ENCODE assay signal across 23 cellular contexts in the genomic region with DNA sequence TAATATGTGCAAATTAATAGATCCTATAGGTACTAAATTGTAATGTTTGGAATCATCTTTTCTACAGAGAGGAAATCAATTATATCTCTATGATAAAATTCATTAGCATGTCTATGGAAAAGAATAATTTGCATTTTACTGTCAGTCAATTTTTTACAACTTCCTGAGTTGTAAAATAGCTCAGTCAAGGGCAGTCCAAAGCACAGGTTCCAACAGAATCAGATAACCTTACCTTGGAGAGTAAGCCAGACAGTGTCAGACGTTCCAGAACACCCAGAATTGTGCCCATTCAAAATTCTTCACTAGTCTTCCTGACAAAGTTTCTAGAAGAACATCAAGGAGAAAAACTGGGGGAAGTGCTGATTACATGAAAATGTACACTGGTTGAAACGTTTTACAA. TPM values are rescaled to one million over a fixed set of nuclear protein-coding genes. Genes with fewer than 3 reads are reported as not detected.
A peak's percentile ranks its signal among the peaks of the same experiment; 100 is the strongest.
DNase-seq lines count a peak whose midpoint lies in the region; ATAC-seq, FAIRE-seq and TF ChIP-seq lines count a peak whose summit lies in the region.
"Had no signal": no experiment of that assay in that cellular context is flagged by ENCODE, and none has a peak within 500 bp of the region (broad histone marks: within the 10 kb centered on the region; RNA-seq: fewer than 3 reads in every experiment).

No MANE protein-coding gene starts in this region.

- no peak for TF ChIP-seq EP300 in A549 (IDR thresholded peaks at IDR 0.05)

- ATAC-seq in A549, result no peak
- peak; percentile 60 for ATAC-seq in left colon
- no peak for ATAC-seq in right lobe of liver
- ATAC-seq: GM23338, HCT116 had no signal

- H3K9me3 ChIP-seq in A549 (no peaks in the 10 kb centered on the region), right lobe of liver (no peaks in the 10 kb centered on the region)
- H3K9me3 ChIP-seq: BE2C had no signal

- 0 out of 3 replicates have a peak, but pooled peaks cover 2% of the 10 kb centered on the region for H3K4me1 ChIP-seq in A549
- H3K4me1 ChIP-seq in right lobe of liver, result peaks cover 0 to 2% (median 0%) of the 10 kb centered on the region in 4 donors
- H3K4me1 ChIP-seq: BE2C; BLaER1 treated with 17β-estradiol and CSF1 and Interleukin-3, amounts not matched to agents 10 nM and 100 nM had no signal

- peak; percentile 13 for FAIRE-seq in A549 (lab: Jason Lieb, UNC)
- FAIRE-seq: D721Med, GM12891, GM18507 had no signal

- DNase-seq in A549 (ENCODE audit: low read depth in 1 of 2, low spot score in 1 of 2) (no peak), LNCaP clone FGC (ENCODE audit: low read depth) (peak; percentile 47), NCI-H526 treated with DMSO at 0.1 percent for 48 hours (lab: John Stamatoyannopoulos, UW) (peak; percentile 5), left colon (no peak), kidney glomerular epithelial cell (lab: John Stamatoyannopoulos, UW) (no peak), DMS53 (lab: John Stamatoyannopoulos, UW) (no peak), right lobe of liver (no peak)
- DNase-seq in activated CD4-positive, alpha-beta T cell treated with anti-CD3 and anti-CD28 coated beads for 1 hour, result no peak
- DNase-seq: ACHN; AML-193; BE2C; CD4-positive, alpha-beta T cell; CD8-positive, alpha-beta memory T cell; DMS 273 treated with DMSO at 0.1 percent for 48 hours; DMS79 treated with DMSO at 0.1 percent for 48 hours; GF-D8; H9 had no signal

- no peak for TF ChIP-seq POLR2A in A549 (IDR thresholded peaks at IDR 0.05; ENCODE audit: low read length)
- no peak for TF ChIP-seq POLR2A in right lobe of liver (IDR thresholded peaks at IDR 0.05)

- POLR2A ChIA-PET in A549 (lab: Yijun Ruan, JAX), result no interaction called here

- H3K4me2 ChIP-seq in A549, result no peak overlapping the region
- H3K4me2 ChIP-seq: BLaER1 treated with 17β-estradiol and CSF1 and Interleukin-3, amounts not matched to agents 10 nM and 100 nM; GM23338 had no signal

- H3K4me3 ChIP-seq in A549, result no peak overlapping the region
- no peak overlapping the region for H3K4me3 ChIP-seq in LNCaP clone FGC (ENCODE audit: low read depth, low read length)
- H3K4me3 ChIP-seq in right lobe of liver, result no peak overlapping the region
- H3K4me3 ChIP-seq: BLaER1 treated with 17β-estradiol and CSF1 and Interleukin-3, amounts not matched to agents 10 nM and 100 nM; GM23338 had no signal

- no peak for TF ChIP-seq RAD21 in A549 (conservative IDR thresholded peaks at IDR 0.05 in 1 of 2, IDR thresholded peaks at IDR 0.05 in 1 of 2)

- intact Hi-C loops in left colon (cut with DNase I, micrococcal nuclease) (no loop called here), right lobe of liver (cut with DNase I) (no loop called here)

- H3K27ac ChIP-seq in A549 (no peak overlapping the region), right lobe of liver (no peak overlapping the region)
- H3K27ac ChIP-seq: BLaER1 treated with 17β-estradiol and CSF1 and Interleukin-3, amounts not matched to agents 10 nM and 100 nM had no signal

- H3K27me3 ChIP-seq in right lobe of liver, result no peaks in the 10 kb centered on the region
- H3K27me3 ChIP-seq: BE2C; BLaER1 treated with 17β-estradiol and CSF1 and Interleukin-3, amounts not matched to agents 10 nM and 100 nM had no signal

- TF ChIP-seq CTCF in A549 (IDR thresholded peaks at IDR 0.05), result no peak
- TF ChIP-seq CTCF in LNCaP clone FGC (IDR thresholded peaks at IDR 0.05; ENCODE audit: control insufficient read depth, extremely low read depth, insufficient read depth), result no peak
- no peak for TF ChIP-seq CTCF in right lobe of liver (IDR thresholded peaks at IDR 0.05)

- CTCF ChIA-PET in A549 (lab: Yijun Ruan, JAX), result no interaction called here

- no peaks in the 10 kb centered on the region for H3K36me3 ChIP-seq in right lobe of liver
- H3K36me3 ChIP-seq: BE2C; BLaER1 treated with 17β-estradiol and CSF1 and Interleukin-3, amounts not matched to agents 10 nM and 100 nM had no signal

- WGBS in A549 (ENCODE audit: missing lambda C conversion rate), result 44% methylated on average over 2 of the region's 2 CpGs
- WGBS in right lobe of liver (ENCODE audit: insufficient coverage, low coverage, low lambda C conversion rate, missing lambda C conversion rate), result 18% methylated on average over 2 of the region's 2 CpGs

TF ChIP-seq in A549, 52 proteins besides CTCF, POLR2A, EP300 and RAD21:
- no peak for TF ChIP-seq GATA3 (IDR thresholded peaks at IDR 0.05; ENCODE audit: borderline replicate concordance)
- no peak for TF ChIP-seq KDM1A (IDR thresholded peaks at IDR 0.05; ENCODE audit: low read depth)
- no peak for TF ChIP-seq FOSL2 (IDR thresholded peaks at IDR 0.05)
- no peak for TF ChIP-seq FOSL2 (CRISPR knock-in tag; IDR thresholded peaks at IDR 0.05)
- TF ChIP-seq NPAS2 (CRISPR knock-in tag; IDR thresholded peaks at IDR 0.05; ENCODE audit: borderline replicate concordance), result no peak
- no peak for TF ChIP-seq TFCP2L1 (CRISPR knock-in tag; IDR thresholded peaks at IDR 0.05)
- TF ChIP-seq RFX5 (IDR thresholded peaks at IDR 0.05), result no peak
- TF ChIP-seq, protein P1, sequence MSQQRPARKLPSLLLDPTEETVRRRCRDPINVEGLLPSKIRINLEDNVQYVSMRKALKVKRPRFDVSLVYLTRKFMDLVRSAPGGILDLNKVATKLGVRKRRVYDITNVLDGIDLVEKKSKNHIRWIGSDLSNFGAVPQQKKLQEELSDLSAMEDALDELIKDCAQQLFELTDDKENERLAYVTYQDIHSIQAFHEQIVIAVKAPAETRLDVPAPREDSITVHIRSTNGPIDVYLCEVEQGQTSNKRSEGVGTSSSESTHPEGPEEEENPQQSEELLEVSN (IDR thresholded peaks at IDR 0.05; ENCODE audit: borderline replicate concordance, low read depth), result no peak
- TF ChIP-seq, protein P2, sequence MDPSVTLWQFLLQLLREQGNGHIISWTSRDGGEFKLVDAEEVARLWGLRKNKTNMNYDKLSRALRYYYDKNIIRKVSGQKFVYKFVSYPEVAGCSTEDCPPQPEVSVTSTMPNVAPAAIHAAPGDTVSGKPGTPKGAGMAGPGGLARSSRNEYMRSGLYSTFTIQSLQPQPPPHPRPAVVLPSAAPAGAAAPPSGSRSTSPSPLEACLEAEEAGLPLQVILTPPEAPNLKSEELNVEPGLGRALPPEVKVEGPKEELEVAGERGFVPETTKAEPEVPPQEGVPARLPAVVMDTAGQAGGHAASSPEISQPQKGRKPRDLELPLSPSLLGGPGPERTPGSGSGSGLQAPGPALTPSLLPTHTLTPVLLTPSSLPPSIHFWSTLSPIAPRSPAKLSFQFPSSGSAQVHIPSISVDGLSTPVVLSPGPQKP (IDR thresholded peaks at IDR 0.05; ENCODE audit: low read depth, low read length), result no peak
- TF ChIP-seq CBX8 (IDR thresholded peaks at IDR 0.05), result no peak
- TF ChIP-seq, protein P3, sequence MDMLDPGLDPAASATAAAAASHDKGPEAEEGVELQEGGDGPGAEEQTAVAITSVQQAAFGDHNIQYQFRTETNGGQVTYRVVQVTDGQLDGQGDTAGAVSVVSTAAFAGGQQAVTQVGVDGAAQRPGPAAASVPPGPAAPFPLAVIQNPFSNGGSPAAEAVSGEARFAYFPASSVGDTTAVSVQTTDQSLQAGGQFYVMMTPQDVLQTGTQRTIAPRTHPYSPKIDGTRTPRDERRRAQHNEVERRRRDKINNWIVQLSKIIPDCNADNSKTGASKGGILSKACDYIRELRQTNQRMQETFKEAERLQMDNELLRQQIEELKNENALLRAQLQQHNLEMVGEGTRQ (IDR thresholded peaks at IDR 0.05), result no peak
TF ChIP-seq in A549: peak in this region for 0.

RNA-seq across cellular contexts. Expression of a gene that starts 31.1 kb away (rescaled TPM):
- polyA plus RNA-seq in A549 (2011; rRNA removed), result 18.8 and 23.8 TPM in 2 replicates
- polyA plus RNA-seq in A549 (2012; cell fraction: cytosol; rRNA removed), result 6.8 and 13.5 TPM in 2 replicates
- 2.5 and 4.4 TPM in 2 replicates for polyA plus RNA-seq in A549 (2012; cell fraction: nucleus; rRNA removed)
- polyA plus RNA-seq in A549 (2017; fragmentation: RNase III; extraction: RNeasy Plus Mini Kit Qiagen cat#74134 plus additional on column Dnase treatment), result 10.6 to 16.8 TPM (median 16.1 TPM) in 3 replicates
- 15.4 and 25.0 TPM in 2 replicates for polyA minus RNA-seq in A549 (2011; rRNA and poly(A)+ RNA removed)
- 10 to 100 TPM; 11.1 to 11.8 TPM for total RNA-seq in left colon
- 10 to 100 TPM; 14.2 to 25.3 (median 19.7) TPM for total RNA-seq in right lobe of liver

Comparison
In these comparisons a context has a peak if more than half of its experiments do, and no peak if none do; other contexts are left out.
1. DNase-seq: peak in LNCaP clone FGC (single experiment) and NCI-H526 treated with DMSO at 0.1 percent for 48 hours (single experiment); none in A549 (0 of 2), left colon (0 of 2), kidney glomerular epithelial cell (single experiment), DMS53 (single experiment), activated CD4-positive, alpha-beta T cell treated with anti-CD3 and anti-CD28 coated beads for 1 hour (single experiment) and right lobe of liver (0 of 3).